12 cellular contexts compared by ENCODE assay signal in genomic region chr3:100104817-100105413, GRCh38. TPM values are rescaled to one million over a fixed set of nuclear protein-coding genes. Genes with fewer than 3 reads are reported as not detected.
DNase-seq lines count a peak whose midpoint lies in the region; ATAC-seq, FAIRE-seq and TF ChIP-seq lines count a peak whose summit lies in the region.
"Had no signal": no experiment of that assay in that cellular context is flagged by ENCODE, and none has a peak within 500 bp of the region (broad histone marks: within the 10 kb centered on the region; RNA-seq: fewer than 3 reads in every experiment).

No MANE protein-coding gene starts in this region.

- H3K9me3 Mint-ChIP-seq in natural killer cell treated with Interleukin-12 subunit alpha and Interleukin-12 subunit beta and Interleukin-15 and Interleukin-18, amount 100 ng/mL, for 72 hours, result peaks cover 3% of the 10 kb centered on the region
- H3K9me3 Mint-ChIP-seq in natural killer cell (no peaks in the 10 kb centered on the region), WTC11 (peaks cover 4% of the 10 kb centered on the region; the same call in 1 of the 2 replicates)
- H3K9me3 Mint-ChIP-seq: neural crest cell had no signal

- H3K36me3 ChIP-seq in HepG2 (replicated peaks in 1 of 2; ENCODE audit: control insufficient read depth in 1 of 2, insufficient read depth in 2 of 2, low read length in 2 of 2) (no peaks in the 10 kb centered on the region), vagina (no peaks in the 10 kb centered on the region)

- no peak overlapping the region for H3K4me2 ChIP-seq in HepG2 (ENCODE audit: low read depth, low read length)

- H3K27me3 Mint-ChIP-seq in natural killer cell treated with Interleukin-12 subunit alpha and Interleukin-12 subunit beta and Interleukin-15 and Interleukin-18, amount 100 ng/mL, for 72 hours, result no peaks in the 10 kb centered on the region
- H3K27me3 Mint-ChIP-seq in natural killer cell (ENCODE audit: low read depth in 2 of 2) (no peaks in the 10 kb centered on the region), WTC11 (ENCODE audit: low read depth) (no peaks in the 10 kb centered on the region)
- H3K27me3 Mint-ChIP-seq: CD4-positive, CD25-positive, alpha-beta regulatory T cell had no signal

- intact Hi-C loops in natural killer cell (cut with micrococcal nuclease), result no loop called here
- intact Hi-C loops in HepG2 (cut with micrococcal nuclease; ENCODE audit: unreplicated experiment), result no loop called here
- intact Hi-C loops in vagina (cut with DNase I), result no loop called here

- no peak for FAIRE-seq in HepG2 (lab: Jason Lieb, UNC)
- FAIRE-seq: islet of Langerhans had no signal

- peaks cover 16 to 28% of the 10 kb centered on the region in 2 donors for H3K4me1 Mint-ChIP-seq in natural killer cell treated with Interleukin-12 subunit alpha and Interleukin-12 subunit beta and Interleukin-15 and Interleukin-18, amount 100 ng/mL, for 72 hours (ENCODE audit: low read depth in 2 of 2)
- H3K4me1 Mint-ChIP-seq in natural killer cell (no peaks in the 10 kb centered on the region), WTC11 (peaks cover 21% of the 10 kb centered on the region)

- DNase-seq in natural killer cell treated with Interleukin-12 subunit alpha and Interleukin-12 subunit beta and Interleukin-15 and Interleukin-18, amount 100 ng/mL, for 72 hours (ENCODE audit: low spot score), result no peak
- DNase-seq in natural killer cell, result no peak
- no peak for DNase-seq in WTC11 (ENCODE audit: low spot score)
- no peak for DNase-seq in HepG2 (ENCODE audit: low spot score)
- DNase-seq in vagina (ENCODE audit: extremely low spot score in 2 of 2), result no peak
- DNase-seq in OCI-M2 (lab: John Stamatoyannopoulos, UW; ENCODE audit: unreplicated experiment), result no peak

- TF ChIP-seq CTCF in natural killer cell (IDR thresholded peaks at IDR 0.05) (no peak), WTC11 (IDR thresholded peaks at IDR 0.05) (no peak), HepG2 (CRISPR knock-in tag; IDR thresholded peaks at IDR 0.05) (no peak), vagina (IDR thresholded peaks at IDR 0.05) (no peak)

- no peaks in the 10 kb centered on the region for H3K9me3 ChIP-seq in HepG2 (ENCODE audit: low read length)
- no peaks in the 10 kb centered on the region for H3K9me3 ChIP-seq in vagina

- ATAC-seq in natural killer cell treated with Interleukin-12 subunit alpha and Interleukin-12 subunit beta and Interleukin-15 and Interleukin-18, amount 100 ng/mL, for 72 hours, result no peak
- ATAC-seq in natural killer cell (no peak), WTC11 (no peak), HepG2 (no peak), GM18505 (IDR thresholded peaks at IDR 0.05; ENCODE audit: unreplicated experiment) (no peak), HG03196 (IDR thresholded peaks at IDR 0.05; ENCODE audit: unreplicated experiment) (no peak)
- ATAC-seq: HCT116 had no signal

- POLR2A ChIA-PET in WTC11 (lab: Charles Lee), result interaction anchor here (1.3 kb wide), 1 partner anchor 15 kb away, joined by 3 read pairs; no protein-coding TSS in a partner anchor
- POLR2A ChIA-PET in HepG2 (lab: Yijun Ruan, JAX), result interaction anchor here (1.2 to 1.3 kb wide), 2 partner anchors 28 to 156 kb away, joined by 3 to 8 read pairs; partner anchors contain the start of gene TBC1D23

- BruUV-seq in HepG2 (replicated peaks; lab: Mats Ljungman, UMichigan), result no TSS peak

- TF ChIP-seq POLR2A in HepG2 (IDR thresholded peaks at IDR 0.05; ENCODE audit: insufficient read depth in 1 of 2, low read depth in 2 of 2, low read length in 2 of 2), result no peak
- TF ChIP-seq POLR2A in vagina (IDR thresholded peaks at IDR 0.05), result no peak
- TF ChIP-seq POLR2A in GM18505 (IDR thresholded peaks at IDR 0.05; ENCODE audit: borderline replicate concordance, extremely low read depth, insufficient read depth, insufficient read length), result no peak

- no peak overlapping the region for H2AFZ ChIP-seq in HepG2 (ENCODE audit: low read length)

- H3K27ac ChIP-seq in HepG2 (ENCODE audit: extremely low read length, insufficient read depth, low read length), result peak overlapping the region; percentile 32
- H3K27ac ChIP-seq in vagina, result peak overlapping the region; percentile 28

- TF ChIP-seq EP300 in HepG2 (IDR thresholded peaks at IDR 0.05; ENCODE audit: low read depth in 2 of 2, low read length in 2 of 2) (no peak), HepG2 (CRISPR knock-in tag; IDR thresholded peaks at IDR 0.05; ENCODE audit: borderline replicate concordance) (no peak)

- no peaks in the 10 kb centered on the region for H3K27me3 ChIP-seq in HepG2 (ENCODE audit: control insufficient read depth in 1 of 2, insufficient read depth in 2 of 2, low read length in 2 of 2)
- H3K27me3 ChIP-seq in vagina, result no peaks in the 10 kb centered on the region

- H3K27ac Mint-ChIP-seq in natural killer cell treated with Interleukin-12 subunit alpha and Interleukin-12 subunit beta and Interleukin-15 and Interleukin-18, amount 100 ng/mL, for 72 hours, result peak overlapping the region; percentile 82 to 92
- H3K27ac Mint-ChIP-seq in natural killer cell (no peak overlapping the region), WTC11 (peak overlapping the region; percentile 7; the same call in 1 of the 2 replicates)

- in situ Hi-C loops in HepG2 (cut with HindIII; ENCODE audit: extremely low pct_ligation_motif_present, low pct_unique_long_range_greater_than_20kb), result no loop called here

- H3K4me3 Mint-ChIP-seq in natural killer cell treated with Interleukin-12 subunit alpha and Interleukin-12 subunit beta and Interleukin-15 and Interleukin-18, amount 100 ng/mL, for 72 hours, result peak overlapping the region; percentile 5
- H3K4me3 Mint-ChIP-seq in natural killer cell, result no peak overlapping the region
- H3K4me3 Mint-ChIP-seq in WTC11, result no peak overlapping the region
- H3K4me3 Mint-ChIP-seq: CD4-positive, CD25-positive, alpha-beta regulatory T cell; neural crest cell had no signal

- no peak overlapping the region for H3K9ac ChIP-seq in HepG2 (ENCODE audit: insufficient read depth, low read depth, low read length)

- no peak for TF ChIP-seq RAD21 in HepG2 (CRISPR knock-in tag; IDR thresholded peaks at IDR 0.05)

- H4K20me1 ChIP-seq in HepG2 (ENCODE audit: insufficient read depth, low read length), result no peaks in the 10 kb centered on the region

- peaks cover 73% of the 10 kb centered on the region for H3K4me1 ChIP-seq in HepG2 (ENCODE audit: insufficient read depth, low read length)
- peaks cover 57% of the 10 kb centered on the region for H3K4me1 ChIP-seq in vagina

- H3K36me3 Mint-ChIP-seq in natural killer cell treated with Interleukin-12 subunit alpha and Interleukin-12 subunit beta and Interleukin-15 and Interleukin-18, amount 100 ng/mL, for 72 hours, result peaks cover 8% of the 10 kb centered on the region
- H3K36me3 Mint-ChIP-seq in natural killer cell, result no peaks in the 10 kb centered on the region
- no peaks in the 10 kb centered on the region for H3K36me3 Mint-ChIP-seq in WTC11

- H3K4me3 ChIP-seq in HepG2 (replicated peaks in 1 of 3; ENCODE audit: insufficient read depth in 1 of 3, low read depth in 2 of 3, low read length in 3 of 3) (no peak overlapping the region), vagina (no peak overlapping the region)

- no peaks in the 10 kb centered on the region for H3K79me2 ChIP-seq in HepG2 (ENCODE audit: insufficient read depth, low read length)

- CTCF ChIA-PET in WTC11 (lab: Charles Lee), result interaction anchor here (1.3 kb wide), 1 partner anchor 15 kb away, joined by 6 read pairs; no protein-coding TSS in a partner anchor
- CTCF ChIA-PET in HepG2 (lab: Yijun Ruan, JAX; ENCODE audit: low intra/inter-chr PET ratio, low total read pairs), result no interaction called here

TF ChIP-seq in HepG2, 621 proteins besides CTCF, POLR2A, EP300 and RAD21 (continues in another document):
- TF ChIP-seq ZNF383 (CRISPR knock-in tag; IDR thresholded peaks at IDR 0.05; ENCODE audit: borderline replicate concordance) (no peak), ZSCAN30 (CRISPR knock-in tag; IDR thresholded peaks at IDR 0.05) (no peak), NFIC (IDR thresholded peaks at IDR 0.05; ENCODE audit: low read length) (no peak), ZNF816 (CRISPR knock-in tag; IDR thresholded peaks at IDR 0.05; ENCODE audit: borderline replicate concordance) (no peak), ZBTB8A (CRISPR knock-in tag; IDR thresholded peaks at IDR 0.05; ENCODE audit: borderline replicate concordance, low read depth) (no peak)

RNA-seq across cellular contexts. Expression of gene FILIP1L, which starts 9.4 kb away (rescaled TPM):
- under 1 TPM in 1 of 2 donors, not detected in 1; 0.19 TPM for total RNA-seq in natural killer cell treated with Interleukin-12 subunit alpha and Interleukin-12 subunit beta and Interleukin-15 and Interleukin-18, amount 100 ng/mL, for 72 hours
- total RNA-seq in natural killer cell, result under 1 TPM in 1 of 3 donors, not detected in 2; 0.12 TPM
- 0.11 to 0.18 TPM (median 0.17 TPM) in 3 replicates for total RNA-seq in WTC11 (2021)
- 8.1 and 10.2 TPM in 2 replicates for total RNA-seq in HepG2 (2016; rRNA removed; fragmentation: Illumina TruSeq; extraction: Trizol)
- total RNA-seq in HepG2 (2016; cell fraction: cytosol; rRNA removed; fragmentation: Illumina TruSeq; extraction: Trizol; ENCODE audit: low read depth), result 1.0 and 1.1 TPM in 2 replicates
- total RNA-seq in HepG2 (2016; cell fraction: insoluble cytoplasmic fraction; rRNA removed; fragmentation: Illumina TruSeq; extraction: Trizol), result 7.7 and 10.2 TPM in 2 replicates
- 2.4 and 3.3 TPM in 2 replicates for total RNA-seq in HepG2 (2016; cell fraction: membrane; rRNA removed; fragmentation: Illumina TruSeq; extraction: Trizol)
- total RNA-seq in HepG2 (2016; cell fraction: nucleus; rRNA removed; fragmentation: Illumina TruSeq; extraction: Trizol), result 5.5 and 5.9 TPM in 2 replicates
- 166 and 187 TPM in 2 replicates for polyA plus RNA-seq in HepG2 (2011; rRNA removed)
- polyA plus RNA-seq in HepG2 (2011; cell fraction: cytosol; rRNA removed), result 125 and 126 TPM in 2 replicates
- 122 and 131 TPM in 2 replicates for polyA plus RNA-seq in HepG2 (2011; cell fraction: nucleus; rRNA removed)
- 68.2 and 110 TPM in 2 replicates for polyA plus RNA-seq in HepG2 (2012)
- 0.85 and 0.89 TPM in 2 replicates for polyA plus RNA-seq in HepG2 (2016; cell fraction: cytosol; fragmentation: Illumina TruSeq; extraction: Trizol; ENCODE audit: low read depth)
- 13.3 and 13.4 TPM in 2 replicates for polyA plus RNA-seq in HepG2 (2016; cell fraction: insoluble cytoplasmic fraction; fragmentation: Illumina TruSeq; extraction: Trizol; ENCODE audit: low read depth)
- 1.5 and 2.1 TPM in 2 replicates for polyA plus RNA-seq in HepG2 (2016; cell fraction: membrane; fragmentation: Illumina TruSeq; extraction: Trizol; ENCODE audit: low read depth)
- polyA plus RNA-seq in HepG2 (2016; cell fraction: nucleus; fragmentation: Illumina TruSeq; extraction: Trizol; ENCODE audit: insufficient read depth, low read depth), result 8.6 and 9.7 TPM in 2 replicates
- 0.05 and 92.6 TPM in 2 replicates for polyA minus RNA-seq in HepG2 (2011; rRNA and poly(A)+ RNA removed; ENCODE audit: low replicate concordance)
- 131 and 135 TPM in 2 replicates for polyA minus RNA-seq in HepG2 (2011; cell fraction: cytosol; rRNA and poly(A)+ RNA removed)
- 134 and 197 TPM in 2 replicates for polyA minus RNA-seq in HepG2 (2011; cell fraction: nucleus; rRNA and poly(A)+ RNA removed)
- 41.5 TPM for total RNA-seq in vagina

Comparison
In these comparisons a context has a peak if more than half of its experiments do, and no peak if none do; other contexts are left out.
1. H3K27ac Mint-ChIP-seq: peak in natural killer cell treated with Interleukin-12 subunit alpha and Interleukin-12 subunit beta and Interleukin-15 and Interleukin-18, amount 100 ng/mL, for 72 hours (2 of 2) and WTC11 (single experiment); none in natural killer cell (0 of 2).